ENCODE assay signal across 32 cellular contexts in genomic region chr16:51442140-51442539, GRCh38.
DNase-seq lines count a peak whose midpoint lies in the region; ATAC-seq, FAIRE-seq and TF ChIP-seq lines count a peak whose summit lies in the region.
"Had no signal": no experiment of that assay in that cellular context is flagged by ENCODE, and none has a peak within 500 bp of the region (broad histone marks: within the 10 kb centered on the region; RNA-seq: fewer than 3 reads in every experiment).

No MANE protein-coding gene starts in this region.

- H4K5ac ChIP-seq in H1 (ENCODE audit: insufficient read length, low read depth, low read length) (peak overlapping the region; percentile 59), mesendoderm (ENCODE audit: low read length) (peak overlapping the region; percentile 19)

- H4K8ac ChIP-seq in H1 (ENCODE audit: extremely low read depth, insufficient read depth, low read length) (no peak overlapping the region), mesendoderm (ENCODE audit: low read depth, low read length) (no peak overlapping the region)

- TF ChIP-seq CTCF in H1 (IDR thresholded peaks at IDR 0.05; ENCODE audit: control extremely low read depth in 1 of 3, insufficient read depth in 1 of 3, low read depth in 1 of 3, low read length in 3 of 3), result no peak

- H2BK20ac ChIP-seq in H1 (ENCODE audit: low read length), result no peak overlapping the region

- no peak overlapping the region for H3K23ac ChIP-seq in H1 (ENCODE audit: insufficient read length)
- H3K23ac ChIP-seq in mesendoderm (ENCODE audit: low read length), result no peak overlapping the region

- TF ChIP-seq EP300 in H1 (IDR thresholded peaks at IDR 0.05; ENCODE audit: borderline replicate concordance in 1 of 2, low read depth in 2 of 2, low read length in 2 of 2), result no peak

- H3K18ac ChIP-seq in H1 (ENCODE audit: extremely low read depth, low read length) (no peak overlapping the region), mesendoderm (ENCODE audit: low read length) (no peak overlapping the region)

- peak overlapping the region; percentile 69; the same call in 1 of the 2 replicates for H2BK5ac ChIP-seq in H1 (ENCODE audit: low read depth, low read length)
- no peak overlapping the region for H2BK5ac ChIP-seq in mesendoderm (ENCODE audit: low read length)

- no peak for ATAC-seq in GM18498 (IDR thresholded peaks at IDR 0.05; ENCODE audit: unreplicated experiment)
- ATAC-seq: activated CD8-positive, alpha-beta T cell treated with anti-CD3 and anti-CD28 coated beads for 36 hours; CD8-positive, alpha-beta T cell; HepG2; mucosa of descending colon; right cardiac atrium; Right ventricle myocardium inferior had no signal

- no peak overlapping the region for H2AFZ ChIP-seq in H1 (ENCODE audit: low read length)

- H3K14ac ChIP-seq in H1 (ENCODE audit: insufficient read length), result no peak overlapping the region

- H3K4ac ChIP-seq in H1 (replicated peaks; ENCODE audit: insufficient read length, low read depth, low read length), result no peak overlapping the region
- H3K4ac ChIP-seq in mesendoderm (ENCODE audit: low read depth, low read length), result no peak overlapping the region

- WGBS in H1 (ENCODE audit: extremely low coverage in 1 of 2, insufficient coverage in 1 of 2, insufficient read length in 1 of 2, insufficient replicate concordance in 2 of 2, low coverage in 1 of 2, low lambda C conversion rate in 2 of 2, missing lambda C conversion rate in 1 of 2), 2 experiments, result 58% methylated on average over 3 of the region's 3 CpGs; no CpG with 5 or more reads in 1 of the 2 experiments
- WGBS in mesendoderm (ENCODE audit: extremely low coverage, insufficient coverage, low lambda C conversion rate), result no CpG with 5 or more reads among the region's 3 CpGs

- H3K4me1 ChIP-seq in HUES48 (ENCODE audit: control insufficient read depth, insufficient read depth, low read length), result peaks cover 50% of the 10 kb centered on the region
- H3K4me1 ChIP-seq in H1 (replicated peaks in 1 of 4; ENCODE audit: control insufficient read depth in 3 of 4, insufficient read depth in 4 of 4, low read length in 3 of 4), result peaks cover 3 to 19% (median 9%) of the 10 kb centered on the region in 4 experiments; a peak in 5 of 7 replicates
- peaks cover 15% of the 10 kb centered on the region for H3K4me1 ChIP-seq in mesendoderm (ENCODE audit: control insufficient read depth, low read depth, low read length)
- H3K4me1 ChIP-seq: adrenal gland, BE2C had no signal

- H2AK5ac ChIP-seq in H1 (ENCODE audit: low read depth, low read length) (no peak overlapping the region), mesendoderm (ENCODE audit: low read length) (no peak overlapping the region)

- FAIRE-seq in H1 (lab: Jason Lieb, UNC), result no peak
- FAIRE-seq: GM19239, HepG2, islet of Langerhans had no signal

- H3K4me3 ChIP-seq in HUES48 (ENCODE audit: low read depth, low read length), result no peak overlapping the region
- no peak overlapping the region; a peak in 1 of 8 replicates for H3K4me3 ChIP-seq in H1 (ENCODE audit: extremely low read depth in 1 of 4, insufficient read depth in 2 of 4, low read depth in 3 of 4, low read length in 4 of 4)
- H3K4me3 ChIP-seq in mesendoderm (ENCODE audit: low read length), result no peak overlapping the region
- H3K4me3 ChIP-seq: adrenal gland, mucosa of descending colon, smooth muscle cell, thoracic aorta had no signal

- peaks cover 6% of the 10 kb centered on the region; the same call in 1 of the 2 replicates for H3K23me2 ChIP-seq in H1 (ENCODE audit: low read depth, low read length)

- H3K9me3 ChIP-seq in HUES48 (ENCODE audit: control insufficient read depth, insufficient read depth, low read length) (no peaks in the 10 kb centered on the region), H1 (ENCODE audit: insufficient read depth in 2 of 2, low read depth in 1 of 2, low read length in 1 of 2) (no peaks in the 10 kb centered on the region)
- H3K9me3 ChIP-seq: adrenal gland, BE2C, mucosa of descending colon, SK-N-SH, thoracic aorta had no signal

- H3K36me3 ChIP-seq in HUES48 (ENCODE audit: control insufficient read depth, insufficient read depth, low read length) (no peaks in the 10 kb centered on the region), H1 (ENCODE audit: control insufficient read depth in 2 of 4, insufficient read depth in 4 of 4, low read length in 3 of 4) (no peaks in the 10 kb centered on the region), mesendoderm (ENCODE audit: control insufficient read depth, insufficient read depth, low read length) (no peaks in the 10 kb centered on the region)
- H3K36me3 ChIP-seq: adrenal gland, BE2C, thoracic aorta had no signal

- H3K4me2 ChIP-seq in H1 (ENCODE audit: insufficient read depth in 1 of 2, low read depth in 2 of 2, low read length in 2 of 2), result no peak overlapping the region
- H3K4me2 ChIP-seq in mesendoderm (ENCODE audit: low read length), result no peak overlapping the region
- H3K4me2 ChIP-seq: SK-N-SH, smooth muscle cell had no signal

- no peak overlapping the region for H2BK12ac ChIP-seq in H1 (ENCODE audit: low read depth, low read length)

- no peak overlapping the region for H4K91ac ChIP-seq in H1 (replicated peaks; ENCODE audit: insufficient read length, low read length)

- CTCF ChIA-PET in H1 (lab: Charles Lee; ENCODE audit: partially characterized antibody), result no interaction called here

- no peak for DNase-seq in H1 (ENCODE audit: low read depth in 1 of 2, low spot score in 2 of 2)
- no peak for DNase-seq in mesendoderm
- DNase-seq in Kasumi-1 (lab: John Stamatoyannopoulos, UW), result no peak
- no peak for DNase-seq in NCI-H1694 (lab: John Stamatoyannopoulos, UW)
- DNase-seq: ACHN; activated CD8-positive, alpha-beta memory T cell treated with anti-CD3 and anti-CD28 coated beads, Interleukin-2, amount 50 U/mL, for 48 hours; activated CD8-positive, alpha-beta T cell treated with anti-CD3 and anti-CD28 coated beads for 36 hours; activated naive CD4-positive, alpha-beta T cell treated with anti-CD3 and anti-CD28 coated beads, Interleukin-2, amount 10 ng/mL, durations not matched to agents 7 days and 5 days; adrenal gland; BE2C; CD8-positive, alpha-beta T cell; EL; H7; mucosa of descending colon; NCI-H1436 treated with DMSO at 0.1 percent for 48 hours; NCI-H2107; NCI-H748 treated with DMSO at 0.1 percent for 48 hours; posterior cingulate gyrus; right cardiac atrium; SK-N-SH; stimulated activated naive CD4-positive, alpha-beta T cell; T-helper 2 cell had no signal

- H3K79me2 ChIP-seq in H1 (ENCODE audit: control insufficient read depth in 1 of 2, insufficient read depth in 2 of 2, low read length in 2 of 2), result no peaks in the 10 kb centered on the region
- no peaks in the 10 kb centered on the region for H3K79me2 ChIP-seq in mesendoderm (ENCODE audit: control insufficient read depth, insufficient read depth, low read length)

- no peak for TF ChIP-seq RAD21 in H1 (IDR thresholded peaks at IDR 0.05 in 1 of 2, conservative IDR thresholded peaks at IDR 0.05 in 1 of 2; ENCODE audit: low read depth in 2 of 2, low read length in 2 of 2)

- TF ChIP-seq POLR2A in H1 (IDR thresholded peaks at IDR 0.05; ENCODE audit: control extremely low read depth in 1 of 2, low read depth in 2 of 2, low read length in 2 of 2), result no peak

- H3K27ac ChIP-seq in HUES48 (ENCODE audit: low read depth, low read length) (peak overlapping the region; percentile 79), H1 (ENCODE audit: low read depth, low read length) (no peak overlapping the region), mesendoderm (ENCODE audit: low read depth, low read length) (no peak overlapping the region), temporal lobe (ENCODE audit: low read depth, low read length) (peak overlapping the region; percentile 74)
- H3K27ac ChIP-seq: adrenal gland, HL-60, thoracic aorta had no signal

- no peaks in the 10 kb centered on the region for H4K20me1 ChIP-seq in H1 (replicated peaks in 1 of 2; ENCODE audit: control insufficient read depth in 1 of 2, insufficient read depth in 2 of 2, low read length in 2 of 2)

- peak overlapping the region; percentile 8; the same call in 1 of the 2 replicates for H3K9ac ChIP-seq in HUES48 (ENCODE audit: low read depth, low read length)
- H3K9ac ChIP-seq in H1 (replicated peaks in 1 of 4; ENCODE audit: extremely low read depth in 1 of 4, low read depth in 3 of 4, low read length in 3 of 4), result no peak overlapping the region
- no peak overlapping the region for H3K9ac ChIP-seq in mesendoderm (ENCODE audit: low read length)
- H3K9ac ChIP-seq: SK-N-SH had no signal

- no peak overlapping the region for H2BK15ac ChIP-seq in H1 (ENCODE audit: low read length)
- no peak overlapping the region for H2BK15ac ChIP-seq in mesendoderm (replicated peaks; ENCODE audit: low read depth)

- POLR2A ChIA-PET in H1 (lab: Charles Lee; ENCODE audit: partially characterized antibody), result no interaction called here

- H3K56ac ChIP-seq in H1 (replicated peaks; ENCODE audit: insufficient read length, low read depth, low read length) (no peak overlapping the region), mesendoderm (ENCODE audit: low read length) (no peak overlapping the region)

- no peaks in the 10 kb centered on the region for H3K79me1 ChIP-seq in H1 (ENCODE audit: low read depth, low read length)
- H3K79me1 ChIP-seq in mesendoderm (ENCODE audit: low read length), result no peaks in the 10 kb centered on the region

- H3K27me3 ChIP-seq in HUES48 (ENCODE audit: control insufficient read depth, insufficient read depth, low read length), result no peaks in the 10 kb centered on the region
- no peaks in the 10 kb centered on the region for H3K27me3 ChIP-seq in H1 (replicated peaks in 1 of 4; ENCODE audit: control insufficient read depth in 3 of 4, extremely low read depth in 1 of 4, insufficient read depth in 3 of 4, low read length in 3 of 4)
- H3K27me3 ChIP-seq in mesendoderm (ENCODE audit: insufficient read depth, low read length, poor library complexity), result no peaks in the 10 kb centered on the region

- H2BK120ac ChIP-seq in H1 (replicated peaks; ENCODE audit: low read depth, low read length) (no peak overlapping the region), mesendoderm (ENCODE audit: low read depth, low read length) (no peak overlapping the region)

TF ChIP-seq in H1, 55 proteins besides CTCF, POLR2A, EP300 and RAD21 (continues in another document):
- TF ChIP-seq KDM5A (IDR thresholded peaks at IDR 0.05; ENCODE audit: low read length), result no peak
- no peak for TF ChIP-seq CBX5 (IDR thresholded peaks at IDR 0.05; ENCODE audit: low read depth, low read length)
- TF ChIP-seq NRF1 (IDR thresholded peaks at IDR 0.05; ENCODE audit: low read depth, low read length), result no peak

Comparison
In these comparisons a context has a peak if more than half of its experiments do, and no peak if none do; other contexts are left out.
1. H3K27ac ChIP-seq: peak in HUES48 (single experiment) and temporal lobe (single experiment); none in H1 (single experiment) and mesendoderm (single experiment).